In the genomic region with DNA sequence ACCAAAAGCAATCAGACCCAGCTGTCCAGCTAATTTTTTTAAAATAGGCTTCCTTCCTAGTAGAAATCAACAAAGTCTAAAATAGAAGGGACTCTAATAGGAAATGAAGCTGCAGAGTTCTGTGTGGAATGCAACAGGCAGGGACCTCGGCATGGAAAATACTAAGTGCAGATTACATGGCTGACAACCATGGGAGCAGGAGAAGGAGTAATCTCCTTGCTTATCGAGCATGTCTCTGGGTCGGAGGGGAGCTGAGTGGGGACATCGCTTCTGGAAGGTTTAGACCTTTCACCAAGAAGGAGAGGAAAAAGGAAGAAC, we compare ENCODE assay signal across 13 cellular contexts. TPM values are rescaled to one million over a fixed set of nuclear protein-coding genes. Genes with fewer than 3 reads are reported as not detected.
DNase-seq lines count a peak whose midpoint lies in the region; ATAC-seq and TF ChIP-seq lines count a peak whose summit lies in the region.
"Had no signal": no experiment of that assay in that cellular context is flagged by ENCODE, and none has a peak within 500 bp of the region (broad histone marks: within the 10 kb centered on the region; RNA-seq: fewer than 3 reads in every experiment).

No MANE protein-coding gene starts in this region.

- H3K36me3 Mint-ChIP-seq in activated B cell treated with CpG ODN at 0.5 μM for 24 hours (ENCODE audit: low read depth): peaks cover 2% of the 10 kb centered on the region

- no peak for DNase-seq in activated B cell treated with CpG ODN at 0.5 μM for 24 hours
- no peak for DNase-seq in left colon
- no peak for DNase-seq in stimulated activated CD4-positive, alpha-beta T cell treated with anti-CD3 and anti-CD28 coated beads, Interleukin-15, amount 100 ng/mL, for 24 hours
- no peak for DNase-seq in D341Med (ENCODE audit: low spot score)
- no peak for DNase-seq in DMS53 treated with DMSO at 0.1 percent for 48 hours (lab: John Stamatoyannopoulos, UW; ENCODE audit: unreplicated experiment)
- DNase-seq: GDM1, IMR-90, NCI-H146 had no signal

- POLR2A ChIA-PET in activated B cell treated with CpG ODN at 0.5 μM for 24 hours (lab: Charles Lee): interaction anchor here (0.9 kb wide), 1 partner anchor 24 kb away, joined by 4 read pairs; no protein-coding TSS in a partner anchor

- WGBS in esophagus, 2 donors: 54 to 59% methylated on average over 4 of the region's 4 CpGs

- no peak overlapping the region for H3K4me3 Mint-ChIP-seq in activated B cell treated with CpG ODN at 0.5 μM for 24 hours

- no peak for TF ChIP-seq CTCF in activated B cell treated with CpG ODN at 0.5 μM for 24 hours (IDR thresholded peaks at IDR 0.05)

- no peak overlapping the region for H3K27ac ChIP-seq in BLaER1 treated with 17β-estradiol and CSF1 and Interleukin-3, amounts not matched to agents 10 nM and 100 nM
- H3K27ac ChIP-seq in esophagus (ENCODE audit: low read depth in 2 of 2, low read length in 1 of 2) (peak overlapping the region; percentile 63 to 65), rectal smooth muscle tissue (ENCODE audit: low read depth, low read length) (no peak overlapping the region)

- no peak for ATAC-seq in activated B cell treated with CpG ODN at 0.5 μM for 24 hours (ENCODE audit: low read depth)
- ATAC-seq in left colon: no peak
- ATAC-seq: left lobe of liver had no signal

- no peak overlapping the region for H3K4me3 ChIP-seq in BLaER1 treated with 17β-estradiol and CSF1 and Interleukin-3, amounts not matched to agents 10 nM and 100 nM
- H3K4me3 ChIP-seq in esophagus (ENCODE audit: low read depth in 1 of 2, low read length in 2 of 2) (no peak overlapping the region), rectal smooth muscle tissue (ENCODE audit: low read length) (peak overlapping the region; percentile 42)

- H3K9me3 ChIP-seq in BLaER1 treated with 17β-estradiol and CSF1 and Interleukin-3, amounts not matched to agents 10 nM and 100 nM (replicated peaks in 1 of 11): peaks cover 0 to 17% (median 4%) of the 10 kb centered on the region in 11 experiments; a peak in 8 of 22 replicates
- no peaks in the 10 kb centered on the region for H3K9me3 ChIP-seq in esophagus (ENCODE audit: control insufficient read depth in 2 of 2, insufficient read depth in 1 of 2, low read depth in 1 of 2, low read length in 1 of 2)

- no peaks in the 10 kb centered on the region for H3K36me3 ChIP-seq in BLaER1 treated with 17β-estradiol and CSF1 and Interleukin-3, amounts not matched to agents 10 nM and 100 nM
- H3K36me3 ChIP-seq in esophagus (ENCODE audit: control insufficient read depth in 2 of 2, insufficient read depth in 2 of 2, low read length in 1 of 2) (no peaks in the 10 kb centered on the region), rectal smooth muscle tissue (ENCODE audit: control insufficient read depth, insufficient read depth, low read length) (no peaks in the 10 kb centered on the region)

- CTCF ChIA-PET in activated B cell treated with CpG ODN at 0.5 μM for 24 hours (lab: Charles Lee): interaction anchor here (1.3 kb wide), 1 partner anchor 59 kb away, joined by 4 read pairs; no protein-coding TSS in a partner anchor

- no peaks in the 10 kb centered on the region for H4K20me1 ChIP-seq in BLaER1 treated with 17β-estradiol and CSF1 and Interleukin-3, amounts not matched to agents 10 nM and 100 nM

- H3K27ac Mint-ChIP-seq in activated B cell treated with CpG ODN at 0.5 μM for 24 hours: peak overlapping the region; percentile 78

- no peak overlapping the region for H3K9ac ChIP-seq in BLaER1 treated with 17β-estradiol and CSF1 and Interleukin-3, amounts not matched to agents 10 nM and 100 nM
- H3K9ac ChIP-seq in rectal smooth muscle tissue (ENCODE audit: low read length): no peak overlapping the region

- no peaks in the 10 kb centered on the region for H3K27me3 ChIP-seq in BLaER1 treated with 17β-estradiol and CSF1 and Interleukin-3, amounts not matched to agents 10 nM and 100 nM
- no peaks in the 10 kb centered on the region for H3K27me3 ChIP-seq in esophagus (ENCODE audit: control insufficient read depth in 1 of 2, insufficient read depth in 2 of 2, low read length in 2 of 2)
- H3K27me3 ChIP-seq in rectal smooth muscle tissue (ENCODE audit: control insufficient read depth, insufficient read depth, low read length): no peaks in the 10 kb centered on the region

- peaks cover 9 to 69% (median 58%) of the 10 kb centered on the region in 10 experiments for H3K4me1 ChIP-seq in BLaER1 treated with 17β-estradiol and CSF1 and Interleukin-3, amounts not matched to agents 10 nM and 100 nM
- H3K4me1 ChIP-seq in esophagus (ENCODE audit: control insufficient read depth in 2 of 2, insufficient read depth in 2 of 2, low read length in 1 of 2): peaks cover 6 to 9% of the 10 kb centered on the region in 2 donors
- no peaks in the 10 kb centered on the region for H3K4me1 ChIP-seq in rectal smooth muscle tissue (ENCODE audit: control insufficient read depth, insufficient read depth, low read length)

- peak overlapping the region in 8 of 11 experiments; percentile 8 to 54 (median 42); a peak in 15 of 22 replicates for H3K4me2 ChIP-seq in BLaER1 treated with 17β-estradiol and CSF1 and Interleukin-3, amounts not matched to agents 10 nM and 100 nM

- peaks cover 74% of the 10 kb centered on the region for H3K4me1 Mint-ChIP-seq in activated B cell treated with CpG ODN at 0.5 μM for 24 hours

- intact Hi-C loops in activated B cell treated with CpG ODN at 0.5 μM for 24 hours (cut with micrococcal nuclease): no loop called here
- intact Hi-C loops in left colon (cut with DNase I, micrococcal nuclease): no loop called here

- H3K9me3 Mint-ChIP-seq in activated B cell treated with CpG ODN at 0.5 μM for 24 hours: no peaks in the 10 kb centered on the region

- no peaks in the 10 kb centered on the region for H3K27me3 Mint-ChIP-seq in activated B cell treated with CpG ODN at 0.5 μM for 24 hours

RNA-seq across cellular contexts. Expression of a gene that starts 16.9 kb away (rescaled TPM):
- total RNA-seq in activated B cell treated with CpG ODN at 0.5 μM for 24 hours (3.2 and 4.0 TPM in 2 replicates), left colon (under 1 TPM; 0.15 to 0.61 TPM)
- under 1 TPM; 0.09 to 0.16 TPM for polyA plus RNA-seq in esophagus
- total RNA-seq: IMR-90 had no signal
- polyA plus RNA-seq: BJ, IMR-90 had no signal

Comparison
In these comparisons a context has a peak if more than half of its experiments do, and no peak if none do; other contexts are left out.
1. H3K27ac ChIP-seq: peak in esophagus (2 of 2); none in BLaER1 treated with 17β-estradiol and CSF1 and Interleukin-3, amounts not matched to agents 10 nM and 100 nM (0 of 11) and rectal smooth muscle tissue (single experiment).